12 cellular contexts compared by ENCODE assay signal in the genomic region with DNA sequence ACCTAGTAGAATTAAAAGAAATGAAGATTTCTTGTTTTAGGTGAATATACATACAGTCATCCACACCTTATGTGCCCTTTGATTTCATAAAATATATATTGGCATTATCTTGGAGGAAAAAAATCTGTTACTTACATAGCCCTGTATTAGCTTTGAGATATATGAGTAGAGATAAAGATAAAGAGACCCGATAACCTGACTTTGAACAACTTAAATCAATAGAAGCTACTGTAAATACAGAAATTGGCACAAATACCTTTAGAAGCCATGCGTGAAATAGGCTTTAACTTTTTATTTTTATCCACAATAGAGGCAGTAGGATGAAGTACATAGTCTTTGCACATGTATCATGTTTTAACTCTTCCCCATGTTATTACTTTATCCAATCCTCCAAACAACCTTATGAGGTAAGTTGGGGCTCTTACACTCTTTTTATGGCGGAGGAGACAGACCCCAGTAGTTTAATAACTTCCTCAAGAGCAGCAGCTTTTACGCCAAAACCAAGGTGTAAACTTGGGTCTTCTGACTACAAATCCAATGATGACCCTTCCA. TPM values are rescaled to one million over a fixed set of nuclear protein-coding genes. Genes with fewer than 3 reads are reported as not detected.
DNase-seq lines count a peak whose midpoint lies in the region; ATAC-seq, FAIRE-seq and TF ChIP-seq lines count a peak whose summit lies in the region.
"Had no signal": no experiment of that assay in that cellular context is flagged by ENCODE, and none has a peak within 500 bp of the region (broad histone marks: within the 10 kb centered on the region; RNA-seq: fewer than 3 reads in every experiment).

No MANE protein-coding gene starts in this region.

- CTCF ChIA-PET in GM12878 (lab: Yijun Ruan, JAX), result interaction anchor here (0.7 to 3.6 kb wide), 7 partner anchors 8 to 244 kb away, joined by 3 to 43 read pairs (median 5); no protein-coding TSS in a partner anchor

- RAD21 ChIA-PET in GM12878 (lab: Charles Lee; ENCODE audit: unreplicated experiment), result interaction anchor here (1.2 to 7.1 kb wide), 4 partner anchors 10 to 240 kb away, joined by 6 to 62 read pairs (median 29); no protein-coding TSS in a partner anchor

- in situ Hi-C loops in GM23248 (cut with MboI) (no loop called here), GM12878 (cut with MboI) (no loop called here)

- H3K27ac ChIP-seq in GM23248 (no peak overlapping the region), GM12878 (ENCODE audit: control insufficient read depth, insufficient read depth) (no peak overlapping the region)
- H3K27ac ChIP-seq: neural progenitor cell had no signal

- H3K9me2 ChIP-seq in GM23248 (ENCODE audit: insufficient read depth), result no peaks in the 10 kb centered on the region

- H3K9ac ChIP-seq in GM23248, result no peak overlapping the region
- no peak overlapping the region for H3K9ac ChIP-seq in GM12878 (ENCODE audit: control insufficient read depth, insufficient read depth, low read length)
- H3K9ac ChIP-seq: neural progenitor cell had no signal

- WGBS in GM23248 (ENCODE audit: low coverage in 1 of 2, low lambda C conversion rate in 2 of 2, missing lambda C conversion rate in 2 of 2), 2 experiments, result 91 to 92% methylated on average over 4 of the region's 4 CpGs
- 97% methylated on average over 4 of the region's 4 CpGs for WGBS in GM12878 (ENCODE audit: insufficient coverage, insufficient replicate concordance, low lambda C conversion rate, missing lambda C conversion rate)

- H3K27me3 Mint-ChIP-seq in CD14-positive monocyte (ENCODE audit: low read depth in 3 of 3) (peaks cover 0 to 2% (median 0%) of the 10 kb centered on the region in 3 donors), natural killer cell (ENCODE audit: low read depth in 2 of 2) (no peaks in the 10 kb centered on the region)

- H2AFZ ChIP-seq in GM23248 (no peak overlapping the region), GM12878 (ENCODE audit: control insufficient read depth, low read depth, low read length) (no peak overlapping the region)
- H2AFZ ChIP-seq: neural progenitor cell had no signal

- H3K27ac Mint-ChIP-seq in CD14-positive monocyte (peak overlapping the region in 4 of 7 donors; percentile 35 to 75 (median 46)), natural killer cell (peak overlapping the region in 1 of 2 donors; percentile 48)
- H3K27ac Mint-ChIP-seq: neural progenitor cell had no signal

- ATAC-seq in GM12878 (no peak), natural killer cell (no peak), HG03565 (IDR thresholded peaks at IDR 0.05; ENCODE audit: unreplicated experiment) (no peak), HG03025 (IDR thresholded peaks at IDR 0.05; ENCODE audit: low FRiP score, unreplicated experiment) (no peak)

- intact Hi-C loops in CD14-positive monocyte (cut with micrococcal nuclease) (loop anchor here (5.0 to 10.0 kb wide), 4 partner anchors 76 to 239 kb away; a partner anchor contains a TSS), GM12878 (cut with micrococcal nuclease; ENCODE audit: unreplicated experiment) (loop anchor here (5.0 to 10.0 kb wide), 3 partner anchors 34 to 241 kb away; a partner anchor contains a TSS), natural killer cell (cut with micrococcal nuclease) (loop anchor here (5.0 to 10.0 kb wide), 4 partner anchors 84 to 501 kb away; a partner anchor contains a TSS)

- H3K9me3 Mint-ChIP-seq in CD14-positive monocyte, result no peaks in the 10 kb centered on the region
- no peaks in the 10 kb centered on the region for H3K9me3 Mint-ChIP-seq in natural killer cell
- H3K9me3 Mint-ChIP-seq: neural progenitor cell had no signal

- H3K79me2 ChIP-seq in GM23248 (ENCODE audit: insufficient read depth) (0 out of 2 replicates have a peak, but pooled peaks cover 14% of the 10 kb centered on the region), GM12878 (ENCODE audit: control insufficient read depth, insufficient read depth, low read length) (peaks cover 19% of the 10 kb centered on the region)

- H3K27me3 ChIP-seq in GM23248 (replicated peaks; ENCODE audit: insufficient read depth), result no peaks in the 10 kb centered on the region
- H3K27me3 ChIP-seq in GM12878 (replicated peaks in 1 of 2; ENCODE audit: control insufficient read depth in 2 of 2, insufficient read depth in 2 of 2, low read length in 1 of 2), result no peaks in the 10 kb centered on the region
- H3K27me3 ChIP-seq: neural progenitor cell had no signal

- no peak for TF ChIP-seq POLR2A in GM12878 (IDR thresholded peaks at IDR 0.05; ENCODE audit: low read depth, low read length)

- H3K4me1 ChIP-seq in GM23248 (ENCODE audit: insufficient read depth) (peaks cover 4% of the 10 kb centered on the region; the same call in 1 of the 2 replicates), GM12878 (ENCODE audit: control insufficient read depth, insufficient read depth, low read length) (no peaks in the 10 kb centered on the region)
- H3K4me1 ChIP-seq: neural progenitor cell had no signal

- H3K9me3 ChIP-seq in GM23248 (ENCODE audit: low read depth) (no peaks in the 10 kb centered on the region), GM12878 (replicated peaks; ENCODE audit: control insufficient read depth, insufficient read depth, low read length) (no peaks in the 10 kb centered on the region)

- H3K4me2 ChIP-seq in GM23248 (ENCODE audit: unreplicated experiment), result peak overlapping the region; percentile 4
- H3K4me2 ChIP-seq in GM12878 (ENCODE audit: control insufficient read depth, insufficient read depth), result peak overlapping the region; percentile 31

- H3K36me3 ChIP-seq in GM23248 (ENCODE audit: low read depth) (peaks cover 25% of the 10 kb centered on the region), GM12878 (ENCODE audit: control insufficient read depth in 2 of 2, insufficient read depth in 2 of 2, low read length in 1 of 2) (peaks cover 0 to 8% of the 10 kb centered on the region in 2 experiments; a peak in 1 of 4 replicates)

- no peaks in the 10 kb centered on the region for H3F3A ChIP-seq in GM23248 (ENCODE audit: insufficient read depth)

- H3K4me3 ChIP-seq in GM23248 (no peak overlapping the region), GM12878 (peak overlapping the region; percentile 5; the same call in 1 of the 2 replicates)

- TF ChIP-seq EP300 in GM12878 (IDR thresholded peaks at IDR 0.05; ENCODE audit: borderline replicate concordance in 1 of 2, control insufficient read depth in 1 of 2, low read depth in 2 of 2, low read length in 2 of 2), result no peak

- peak; percentile 56 for FAIRE-seq in GM12878 (lab: Jason Lieb, UNC)

- H3K36me3 Mint-ChIP-seq in CD14-positive monocyte, result peaks cover 59% of the 10 kb centered on the region in 2 donors
- H3K36me3 Mint-ChIP-seq in natural killer cell, result peaks cover 17% of the 10 kb centered on the region
- H3K36me3 Mint-ChIP-seq: neural progenitor cell had no signal

- SMC1A ChIA-PET in GM12878 (lab: Charles Lee; ENCODE audit: uncharacterized antibody, unreplicated experiment), result interaction anchor here (2.4 to 8.1 kb wide), 3 partner anchors 10 to 94 kb away, joined by 10 to 144 read pairs (median 31); no protein-coding TSS in a partner anchor

- no peak for TF ChIP-seq CTCF in CD14-positive monocyte (IDR thresholded peaks at IDR 0.05)
- no peak for TF ChIP-seq CTCF in GM12878 (IDR thresholded peaks at IDR 0.05 in 2 of 3, conservative IDR thresholded peaks at IDR 0.05 in 1 of 3; ENCODE audit: control insufficient read depth in 2 of 3, extremely low read depth in 1 of 3, insufficient read depth in 1 of 3, low read depth in 3 of 3, low read length in 3 of 3)
- TF ChIP-seq CTCF in natural killer cell (IDR thresholded peaks at IDR 0.05), result no peak

- no TSS peak for BruUV-seq in GM12878 (replicated peaks; lab: Mats Ljungman, UMichigan)

- peaks cover 59% of the 10 kb centered on the region for H3K4me1 Mint-ChIP-seq in CD14-positive monocyte
- peaks cover 30 to 40% of the 10 kb centered on the region in 2 donors for H3K4me1 Mint-ChIP-seq in natural killer cell

- peak overlapping the region; percentile 81 to 86 for H3K4me3 Mint-ChIP-seq in CD14-positive monocyte
- peak overlapping the region; percentile 40 for H3K4me3 Mint-ChIP-seq in natural killer cell
- H3K4me3 Mint-ChIP-seq: neural progenitor cell had no signal

- no peaks in the 10 kb centered on the region for H4K20me1 ChIP-seq in GM23248 (ENCODE audit: insufficient read depth)
- H4K20me1 ChIP-seq in GM12878 (ENCODE audit: control insufficient read depth, insufficient read depth), result no peaks in the 10 kb centered on the region

- DNase-seq in CD14-positive monocyte (ENCODE audit: low spot score), result no peak
- no peak for DNase-seq in GM23248
- no peak for DNase-seq in GM12878 (ENCODE audit: low read depth, low spot score)
- no peak for DNase-seq in natural killer cell
- no peak for DNase-seq in KG1 (lab: John Stamatoyannopoulos, UW)
- no peak for DNase-seq in AG08395 (ENCODE audit: low spot score)
- DNase-seq: KBM-7; NCI-H2171; stimulated activated CD8-positive, alpha-beta memory T cell treated with anti-CD3 and anti-CD28 coated beads, Interleukin-4, amount 100 ng/mL, for 48 hours had no signal

- no peak for TF ChIP-seq RAD21 in GM12878 (IDR thresholded peaks at IDR 0.05; ENCODE audit: insufficient read depth, low read depth, low read length)

- POLR2A ChIA-PET in GM12878 (lab: Charles Lee), result interaction anchor here (1.5 to 5.3 kb wide), 2 partner anchors 11 to 18 kb away, joined by 4 to 74 read pairs; no protein-coding TSS in a partner anchor

RNA-seq across cellular contexts. Expression of a gene that starts 2.0 kb away (rescaled TPM):
- polyA plus RNA-seq in CD14-positive monocyte, result 100 to 1,000 TPM; 171 to 221 TPM
- total RNA-seq in GM23248 (2014; rRNA removed; shearing (Covaris generic)), result 39.2 and 54.7 TPM in 2 replicates
- 52.8 and 54.8 TPM in 2 replicates for polyA plus RNA-seq in GM23248 (2016; fragmentation: Nextera tagmentation; extraction: Ambion mirVana)
- 205 and 212 TPM in 2 replicates for total RNA-seq in GM12878 (2013; cell fraction: nucleolus; rRNA removed)
- total RNA-seq in GM12878 (2014; rRNA removed), result 15.7 and 21.1 TPM in 2 replicates
- 19.3 and 19.9 TPM in 2 replicates for total RNA-seq in GM12878 (2014; rRNA removed; fragmentation: Illumina TruSeq; extraction: Trizol)
- total RNA-seq in GM12878 (2021), result 14.5 and 19.2 TPM in 2 replicates
- polyA plus RNA-seq in GM12878 (2011; ENCODE audit: low read depth), result 9.2 TPM
- 46.5 and 56.3 TPM in 2 replicates for polyA plus RNA-seq in GM12878 (2011; rRNA removed)
- 16.5 and 25.0 TPM in 2 replicates for polyA plus RNA-seq in GM12878 (2011; cell fraction: cytosol; rRNA removed)
- polyA plus RNA-seq in GM12878 (2011; cell fraction: nucleus; rRNA removed), result 14.5 and 22.6 TPM in 2 replicates
- polyA plus RNA-seq in GM12878 (2012), result 19.0 and 23.8 TPM in 2 replicates
- 19.8 and 28.7 TPM in 2 replicates for polyA plus RNA-seq in GM12878 (2014; fragmentation: Illumina TruSeq; extraction: Trizol)
- polyA plus RNA-seq in GM12878 (2014; fragmentation: Nextera tagmentation; extraction: Ambion mirVana), result 1 to 10 TPM; 5.2 to 6.0 TPM
- polyA plus RNA-seq in GM12878 (2014; rRNA removed), result 16.0 and 17.6 TPM in 2 replicates
- 10 to 100 TPM; 12.3 to 14.2 TPM for polyA plus RNA-seq in GM12878 (2016; fragmentation: Nextera tagmentation; extraction: Ambion mirVana)
- polyA minus RNA-seq in GM12878 (2011; rRNA and poly(A)+ RNA removed), result 19.8 and 28.5 TPM in 2 replicates
- polyA minus RNA-seq in GM12878 (2011; cell fraction: cytosol; rRNA and poly(A)+ RNA removed), result 16.7 and 19.1 TPM in 2 replicates
- polyA minus RNA-seq in GM12878 (2011; cell fraction: nucleus; rRNA and poly(A)+ RNA removed), result 26.5 and 41.1 TPM in 2 replicates
- total RNA-seq in natural killer cell, result 100 to 1,000 TPM in 2 of 3 donors, 10 to 100 TPM in 1; 80.7 to 138 (median 113) TPM
